ENCODE assay signal across 1 cellular context in genomic region chr1:108121361-108122143, GRCh38.
TF ChIP-seq lines count a peak whose summit lies in the region.

No MANE protein-coding gene starts in this region.

TF ChIP-seq in A549, 52 proteins besides CTCF, POLR2A, EP300 and RAD21 (continued from another document):
- no peak for TF ChIP-seq ATOH8 (CRISPR knock-in tag; IDR thresholded peaks at IDR 0.05; ENCODE audit: low read depth)
- TF ChIP-seq NR3C1 (IDR thresholded peaks at IDR 0.05): no peak
- no peak for TF ChIP-seq HOXB13 (CRISPR knock-in tag; IDR thresholded peaks at IDR 0.05; ENCODE audit: low read depth)
- TF ChIP-seq ZFP36 (IDR thresholded peaks at IDR 0.05; ENCODE audit: borderline replicate concordance, partially characterized antibody): no peak
